14 cellular contexts compared by ENCODE assay signal in genomic region chr16:81460075-81460474, GRCh38.
"Had no signal": no experiment of that assay in that cellular context is flagged by ENCODE, and none has a peak within 500 bp of the region (broad histone marks: within the 10 kb centered on the region; RNA-seq: fewer than 3 reads in every experiment).

No MANE protein-coding gene starts in this region.

- H3K27ac ChIP-seq: cardiac muscle cell, esophagus muscularis mucosa, suprapubic skin had no signal

- H3K9me3 Mint-ChIP-seq: activated CD4-positive, alpha-beta T cell treated with anti-CD3 and anti-CD28 coated beads, Interleukin-2, amount 10 ng/mL, durations not matched to agents 7 days and 5 days; activated naive CD4-positive, alpha-beta T cell treated with anti-CD3 and anti-CD28 coated beads, Interleukin-2, amount 50 U/mL, for 72 hours; naive thymus-derived CD4-positive, alpha-beta T cell; stimulated activated naive CD8-positive, alpha-beta T cell treated with anti-CD3 and anti-CD28 coated beads, Interleukin-15, Interleukin-2, amounts not matched to agents 100 ng/mL and 50 ng/mL, for 24 hours; type B pancreatic cell had no signal

- H3K4me3 Mint-ChIP-seq: activated CD4-positive, alpha-beta T cell treated with anti-CD3 and anti-CD28 coated beads, Interleukin-2, amount 10 ng/mL, durations not matched to agents 7 days and 5 days; naive thymus-derived CD4-positive, alpha-beta T cell; stimulated activated naive CD8-positive, alpha-beta T cell treated with anti-CD3 and anti-CD28 coated beads, Interleukin-15, Interleukin-2, amounts not matched to agents 100 ng/mL and 50 ng/mL, for 24 hours; type B pancreatic cell had no signal

- H3K27ac Mint-ChIP-seq: activated CD4-positive, alpha-beta T cell treated with anti-CD3 and anti-CD28 coated beads, Interleukin-2, amount 10 ng/mL, durations not matched to agents 7 days and 5 days; activated naive CD4-positive, alpha-beta T cell treated with anti-CD3 and anti-CD28 coated beads, Interleukin-2, amount 50 U/mL, for 72 hours; stimulated activated naive CD8-positive, alpha-beta T cell treated with anti-CD3 and anti-CD28 coated beads, Interleukin-15, Interleukin-2, amounts not matched to agents 100 ng/mL and 50 ng/mL, for 24 hours had no signal

- H3K27me3 Mint-ChIP-seq: activated CD4-positive, alpha-beta T cell treated with anti-CD3 and anti-CD28 coated beads, Interleukin-2, amount 10 ng/mL, durations not matched to agents 7 days and 5 days; naive thymus-derived CD4-positive, alpha-beta T cell; stimulated activated naive CD8-positive, alpha-beta T cell treated with anti-CD3 and anti-CD28 coated beads, Interleukin-15, Interleukin-2, amounts not matched to agents 100 ng/mL and 50 ng/mL, for 24 hours; type B pancreatic cell had no signal

- ATAC-seq: activated naive CD4-positive, alpha-beta T cell treated with anti-CD3 and anti-CD28 coated beads, Interleukin-2, amount 50 U/mL, for 72 hours; naive thymus-derived CD4-positive, alpha-beta T cell had no signal

- H3K4me3 ChIP-seq: cardiac muscle cell, esophagus muscularis mucosa, lung, suprapubic skin had no signal

- H3K27me3 ChIP-seq: cardiac muscle cell, esophagus muscularis mucosa, suprapubic skin had no signal

- H3K36me3 ChIP-seq: cardiac muscle cell had no signal

- H3K9me3 ChIP-seq: esophagus muscularis mucosa, suprapubic skin had no signal

- DNase-seq: activated CD4-positive, alpha-beta T cell treated with anti-CD3 and anti-CD28 coated beads, Interleukin-2, amount 10 ng/mL, durations not matched to agents 7 days and 5 days; activated T-cell treated with anti-CD3 and anti-CD28 coated beads for 4 hours; hypothalamus; naive thymus-derived CD4-positive, alpha-beta T cell; occipital lobe; small intestine; stimulated activated CD4-positive, alpha-beta T cell treated with anti-CD3 and anti-CD28 coated beads, Interleukin-4, amount 100 ng/mL, for 24 hours had no signal
